21 cellular contexts compared by ENCODE assay signal in the genomic region with DNA sequence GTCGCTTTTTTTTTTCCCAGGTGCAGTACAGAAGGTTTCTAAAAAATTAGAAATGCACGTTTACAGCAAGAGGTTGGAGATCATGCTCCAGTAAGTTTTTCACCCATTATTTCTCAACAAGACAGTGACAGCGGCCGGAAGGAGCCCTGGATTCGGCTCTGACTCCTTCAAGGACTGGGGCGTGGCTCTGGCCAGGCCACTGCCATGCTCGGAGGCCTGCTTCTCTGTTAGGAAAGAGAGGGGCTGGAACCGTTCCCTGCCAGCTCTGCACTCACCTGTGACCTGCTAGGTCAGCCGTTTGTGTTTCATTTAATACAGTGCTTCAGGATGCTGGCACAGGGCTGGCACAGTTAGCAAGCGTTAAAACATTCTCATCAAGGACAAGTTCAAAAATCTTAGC.
"Had no signal": no experiment of that assay in that cellular context is flagged by ENCODE, and none has a peak within 500 bp of the region (broad histone marks: within the 10 kb centered on the region; RNA-seq: fewer than 3 reads in every experiment).

No MANE protein-coding gene starts in this region.

- H3K9me3 ChIP-seq: left ventricle myocardium inferior, spleen, tibial artery, uterus had no signal

- FAIRE-seq: endothelial cell of umbilical vein, keratinocyte had no signal

- H3K4me1 ChIP-seq: left ventricle myocardium inferior, uterus had no signal

- ATAC-seq: activated naive CD4-positive, alpha-beta T cell treated with anti-CD3 and anti-CD28 coated beads, Interleukin-2, amount 50 U/mL, for 72 hours; naive thymus-derived CD8-positive, alpha-beta T cell; stimulated activated naive B cell treated with anti-CD40 and anti-IgM and Interleukin-4, amounts not matched to agents 10 μg/mL and 1 μg/mL and 100 μg/mL, for 72 hours had no signal

- H3K27ac ChIP-seq: cardiac muscle cell, left ventricle myocardium inferior, spleen, tibial artery, uterus, WERI-Rb-1 had no signal

- DNase-seq: activated CD4-positive, alpha-beta T cell treated with anti-CD3 and anti-CD28 coated beads, Interleukin-2, amount 50 U/mL, for 4 hours; activated gamma-delta T cell treated with Interleukin-2 at 50 U/mL for 16 hours; activated T-cell treated with anti-CD3 and anti-CD28 coated beads for 4 hours; effector memory CD4-positive, alpha-beta T cell; foreskin fibroblast; hypothalamus; left ventricle myocardium inferior; mesendoderm; naive thymus-derived CD8-positive, alpha-beta T cell; spleen; stimulated activated CD4-positive, alpha-beta T cell treated with anti-CD3 and anti-CD28 coated beads, Interleukin-4, amount 100 ng/mL, for 4 hours; stimulated activated naive B cell treated with anti-CD40 and anti-IgM and Interleukin-4, amounts not matched to agents 10 μg/mL and 1 μg/mL and 100 μg/mL, for 72 hours; tibial artery; uterus; WERI-Rb-1 had no signal

- H3K36me3 ChIP-seq: uterus had no signal

- H3K4me3 ChIP-seq: cardiac muscle cell, left ventricle myocardium inferior, spleen, tibial artery, uterus had no signal

- H3K27ac Mint-ChIP-seq: activated naive CD4-positive, alpha-beta T cell treated with anti-CD3 and anti-CD28 coated beads, Interleukin-2, amount 50 U/mL, for 72 hours; activated T-helper 1 cell treated with anti-CD3 and anti-CD28 coated beads, Interleukin-12 subunit alpha, Interleukin-12 subunit beta, Interleukin-2, Interleukin-4 antibody, amounts not matched to agents 30 ng/mL and 10 ng/mL and 1 ng/mL, durations not matched to agents 14 hours and 24 hours and 36 hours; dendritic cell treated with granulocyte-macrophage colony-stimulating factor and Interleukin-4, amounts not matched to agents 40 ng/mL and 50 ng/mL, for 4 days; stimulated activated naive B cell treated with anti-CD40 and anti-IgM and Interleukin-4, amounts not matched to agents 10 μg/mL and 1 μg/mL and 100 μg/mL, for 72 hours had no signal

- H3K27me3 Mint-ChIP-seq: dendritic cell treated with granulocyte-macrophage colony-stimulating factor and Interleukin-4, amounts not matched to agents 40 ng/mL and 50 ng/mL, for 4 days; naive thymus-derived CD8-positive, alpha-beta T cell; stimulated activated naive B cell treated with anti-CD40 and anti-IgM and Interleukin-4, amounts not matched to agents 10 μg/mL and 1 μg/mL and 100 μg/mL, for 72 hours had no signal

- H3K4me3 Mint-ChIP-seq: activated T-helper 1 cell treated with anti-CD3 and anti-CD28 coated beads, Interleukin-12 subunit alpha, Interleukin-12 subunit beta, Interleukin-2, Interleukin-4 antibody, amounts not matched to agents 30 ng/mL and 10 ng/mL and 1 ng/mL, durations not matched to agents 14 hours and 24 hours and 36 hours; dendritic cell treated with granulocyte-macrophage colony-stimulating factor and Interleukin-4, amounts not matched to agents 40 ng/mL and 50 ng/mL, for 4 days; naive thymus-derived CD8-positive, alpha-beta T cell; stimulated activated naive B cell treated with anti-CD40 and anti-IgM and Interleukin-4, amounts not matched to agents 10 μg/mL and 1 μg/mL and 100 μg/mL, for 72 hours had no signal

- H3K9me3 Mint-ChIP-seq: activated naive CD4-positive, alpha-beta T cell treated with anti-CD3 and anti-CD28 coated beads, Interleukin-2, amount 50 U/mL, for 72 hours; activated T-helper 1 cell treated with anti-CD3 and anti-CD28 coated beads, Interleukin-12 subunit alpha, Interleukin-12 subunit beta, Interleukin-2, Interleukin-4 antibody, amounts not matched to agents 30 ng/mL and 10 ng/mL and 1 ng/mL, durations not matched to agents 14 hours and 24 hours and 36 hours; dendritic cell treated with granulocyte-macrophage colony-stimulating factor and Interleukin-4, amounts not matched to agents 40 ng/mL and 50 ng/mL, for 4 days; naive thymus-derived CD8-positive, alpha-beta T cell; stimulated activated naive B cell treated with anti-CD40 and anti-IgM and Interleukin-4, amounts not matched to agents 10 μg/mL and 1 μg/mL and 100 μg/mL, for 72 hours had no signal

- H3K27me3 ChIP-seq: cardiac muscle cell, spleen, tibial artery, uterus had no signal
